Comparison of ENCODE assay signal across 20 cellular contexts in genomic region chr6:130424704-130425103, GRCh38.
"Had no signal": no experiment of that assay in that cellular context is flagged by ENCODE, and none has a peak within 500 bp of the region (broad histone marks: within the 10 kb centered on the region; RNA-seq: fewer than 3 reads in every experiment).

No MANE protein-coding gene starts in this region.

- ATAC-seq: body of pancreas; foreskin keratinocyte; left ventricle myocardium superior; natural killer cell; pancreas; psoas muscle; right cardiac atrium; stimulated activated naive CD8-positive, alpha-beta T cell treated with anti-CD3 and anti-CD28 coated beads, Interleukin-15, amount 100 ng/mL, for 72 hours; T-cell had no signal

- H3K9me3 ChIP-seq: body of pancreas, pancreas, psoas muscle, tibial artery had no signal

- H3K27me3 Mint-ChIP-seq: dendritic cell treated with granulocyte-macrophage colony-stimulating factor and Interleukin-4, amounts not matched to agents 40 ng/mL and 50 ng/mL, for 4 days; stimulated activated naive CD8-positive, alpha-beta T cell treated with anti-CD3 and anti-CD28 coated beads, Interleukin-15, amount 100 ng/mL, for 72 hours; T-cell had no signal

- H3K4me3 Mint-ChIP-seq: activated naive CD4-positive, alpha-beta T cell treated with anti-CD3 and anti-CD28 coated beads, Interleukin-2, amount 10 ng/mL, durations not matched to agents 7 days and 5 days; dendritic cell treated with granulocyte-macrophage colony-stimulating factor and Interleukin-4, amounts not matched to agents 40 ng/mL and 50 ng/mL, for 4 days; natural killer cell; stimulated activated naive CD8-positive, alpha-beta T cell treated with anti-CD3 and anti-CD28 coated beads, Interleukin-15, amount 100 ng/mL, for 72 hours; T-cell had no signal

- H3K4me1 ChIP-seq: body of pancreas, pancreas, psoas muscle, tibial artery had no signal

- H3K4me3 ChIP-seq: body of pancreas, pancreas, psoas muscle, tibial artery had no signal

- H3K27me3 ChIP-seq: body of pancreas, foreskin keratinocyte, pancreas, tibial artery had no signal

- DNase-seq: activated CD4-positive, alpha-beta T cell treated with anti-CD3 and anti-CD28 coated beads, Interleukin-2, amount 50 U/mL, for 48 hours; activated effector memory CD4-positive, alpha-beta T cell treated with anti-CD3 and anti-CD28 coated beads, Interleukin-2, amount 50 U/mL, for 16 hours; activated naive CD4-positive, alpha-beta T cell treated with anti-CD3 and anti-CD28 coated beads, Interleukin-2, amount 10 ng/mL, durations not matched to agents 7 days and 5 days; body of pancreas; effector CD8-positive, alpha-beta T cell; erythroblast; foreskin keratinocyte; left ventricle myocardium superior; mammary epithelial cell; midbrain; natural killer cell; pancreas; psoas muscle; right cardiac atrium; stimulated activated CD4-positive, alpha-beta T cell treated with anti-CD3 and anti-CD28 coated beads, Interleukin-12 subunit alpha, Interleukin-12 subunit beta, amount 100 ng/mL, for 4 hours; stimulated activated CD4-positive, alpha-beta T cell treated with anti-CD3 and anti-CD28 coated beads, Interleukin-4, amount 100 ng/mL, for 4 hours; stimulated activated naive CD8-positive, alpha-beta T cell treated with anti-CD3 and anti-CD28 coated beads, Interleukin-15, amount 100 ng/mL, for 72 hours; T-cell; tibial artery had no signal

- H3K27ac ChIP-seq: body of pancreas, foreskin keratinocyte, pancreas, psoas muscle, tibial artery had no signal

- H3K4me1 Mint-ChIP-seq: activated naive CD4-positive, alpha-beta T cell treated with anti-CD3 and anti-CD28 coated beads, Interleukin-2, amount 10 ng/mL, durations not matched to agents 7 days and 5 days; natural killer cell; stimulated activated naive CD8-positive, alpha-beta T cell treated with anti-CD3 and anti-CD28 coated beads, Interleukin-15, amount 100 ng/mL, for 72 hours; T-cell had no signal

- H3K27ac Mint-ChIP-seq: activated naive CD4-positive, alpha-beta T cell treated with anti-CD3 and anti-CD28 coated beads, Interleukin-2, amount 10 ng/mL, durations not matched to agents 7 days and 5 days; dendritic cell treated with granulocyte-macrophage colony-stimulating factor and Interleukin-4, amounts not matched to agents 40 ng/mL and 50 ng/mL, for 4 days; natural killer cell; stimulated activated naive CD8-positive, alpha-beta T cell treated with anti-CD3 and anti-CD28 coated beads, Interleukin-15, amount 100 ng/mL, for 72 hours; T-cell had no signal

- H3K9me3 Mint-ChIP-seq: activated naive CD4-positive, alpha-beta T cell treated with anti-CD3 and anti-CD28 coated beads, Interleukin-2, amount 10 ng/mL, durations not matched to agents 7 days and 5 days; dendritic cell treated with granulocyte-macrophage colony-stimulating factor and Interleukin-4, amounts not matched to agents 40 ng/mL and 50 ng/mL, for 4 days; natural killer cell; stimulated activated naive CD8-positive, alpha-beta T cell treated with anti-CD3 and anti-CD28 coated beads, Interleukin-15, amount 100 ng/mL, for 72 hours; T-cell had no signal

- H3K36me3 Mint-ChIP-seq: activated naive CD4-positive, alpha-beta T cell treated with anti-CD3 and anti-CD28 coated beads, Interleukin-2, amount 10 ng/mL, durations not matched to agents 7 days and 5 days; natural killer cell had no signal

- H3K36me3 ChIP-seq: pancreas, tibial artery had no signal
